ENCODE assay signal across 8 cellular contexts in genomic region chr19:54136086-54136863, GRCh38. TPM values are rescaled to one million over a fixed set of nuclear protein-coding genes. Genes with fewer than 3 reads are reported as not detected.
DNase-seq lines count a peak whose midpoint lies in the region; ATAC-seq and TF ChIP-seq lines count a peak whose summit lies in the region.

No MANE protein-coding gene starts in this region.

- H3K27me3 Mint-ChIP-seq in CD4-positive, alpha-beta memory T cell: no peaks in the 10 kb centered on the region

- peak in 1 of 5 donors; percentile 29 for DNase-seq in CD4-positive, alpha-beta memory T cell
- DNase-seq in adipocyte (ENCODE audit: low read depth): peak; percentile 43
- DNase-seq in kidney epithelial cell (ENCODE audit: low read depth): no peak
- DNase-seq in thyroid gland: peak in 1 of 2 donors; percentile 23
- DNase-seq in stimulated activated CD4-positive, alpha-beta T cell treated with anti-CD3 and anti-CD28 coated beads, Interleukin-4, amount 100 ng/mL, for 1 hour: no peak
- no peak for DNase-seq in stimulated activated naive CD4-positive, alpha-beta T cell (lab: John Stamatoyannopoulos, UW)
- no peak for DNase-seq in hippocampal formation (lab: John Stamatoyannopoulos, UW)

- no peak for TF ChIP-seq POLR2A in thyroid gland (IDR thresholded peaks at IDR 0.05)

- intact Hi-C loops in CD4-positive, alpha-beta memory T cell (cut with micrococcal nuclease): no loop called here
- intact Hi-C loops in thyroid gland (cut with DNase I): no loop called here

- POLR2A ChIA-PET in CD4-positive, alpha-beta memory T cell (lab: Charles Lee; ENCODE audit: partially characterized antibody): interaction anchor here (0.8 to 5.2 kb wide), 22 partner anchors 9 to 1271 kb away, joined by 3 to 131 read pairs (median 8); partner anchors contain the start of genes LENG1, LENG8, LENG9 and MBOAT7

- peaks cover 11% of the 10 kb centered on the region for H3K36me3 ChIP-seq in CD4-positive, alpha-beta memory T cell (ENCODE audit: insufficient read depth, low read length)
- peaks cover 7% of the 10 kb centered on the region for H3K36me3 ChIP-seq in adipocyte (ENCODE audit: control insufficient read depth, insufficient read depth, low read length, severe bottlenecking)
- H3K36me3 ChIP-seq in kidney epithelial cell (ENCODE audit: control insufficient read depth, insufficient read depth, low read length): no peaks in the 10 kb centered on the region
- H3K36me3 ChIP-seq in thyroid gland: peaks cover 5 to 9% of the 10 kb centered on the region in 2 donors

- no peak for TF ChIP-seq CTCF in kidney epithelial cell (IDR thresholded peaks at IDR 0.05; ENCODE audit: insufficient read depth, low read length, poor library complexity, severe bottlenecking)
- no peak for TF ChIP-seq CTCF in thyroid gland (IDR thresholded peaks at IDR 0.05)

- peak overlapping the region; percentile 16 for H3K27ac ChIP-seq in CD4-positive, alpha-beta memory T cell (ENCODE audit: low read depth, low read length)
- no peak overlapping the region for H3K27ac ChIP-seq in thyroid gland

- H3K4me1 ChIP-seq in CD4-positive, alpha-beta memory T cell (ENCODE audit: insufficient read depth, low read length): peaks cover 40% of the 10 kb centered on the region
- H3K4me1 ChIP-seq in adipocyte (ENCODE audit: control insufficient read depth, insufficient read depth, low read length): peaks cover 17% of the 10 kb centered on the region
- H3K4me1 ChIP-seq in thyroid gland: peaks cover 19 to 32% of the 10 kb centered on the region in 2 donors

- H3K27ac Mint-ChIP-seq in CD4-positive, alpha-beta memory T cell: peak overlapping the region; percentile 87 to 93 (median 92)

- ATAC-seq in HG02973 (IDR thresholded peaks at IDR 0.05; ENCODE audit: unreplicated experiment): peak; percentile 0

- H3K4me1 Mint-ChIP-seq in CD4-positive, alpha-beta memory T cell: peaks cover 22 to 51% (median 36%) of the 10 kb centered on the region in 4 donors

- peaks cover 0 to 20% of the 10 kb centered on the region in 2 donors for H3K36me3 Mint-ChIP-seq in CD4-positive, alpha-beta memory T cell

- H3K4me3 ChIP-seq in CD4-positive, alpha-beta memory T cell (ENCODE audit: low read length in 2 of 2): peak overlapping the region; percentile 72 to 87
- H3K4me3 ChIP-seq in adipocyte (ENCODE audit: low read length): peak overlapping the region; percentile 77
- peak overlapping the region; percentile 46 for H3K4me3 ChIP-seq in kidney epithelial cell (ENCODE audit: low read depth, low read length)
- peak overlapping the region in 2 of 3 donors; percentile 2 to 35 for H3K4me3 ChIP-seq in thyroid gland (replicated peaks in 1 of 3)

- peak overlapping the region; percentile 87 to 93 (median 90) for H3K4me3 Mint-ChIP-seq in CD4-positive, alpha-beta memory T cell

- no peaks in the 10 kb centered on the region for H3K9me3 Mint-ChIP-seq in CD4-positive, alpha-beta memory T cell

- no peaks in the 10 kb centered on the region for H3K27me3 ChIP-seq in CD4-positive, alpha-beta memory T cell (ENCODE audit: insufficient read depth, low read length)
- H3K27me3 ChIP-seq in adipocyte (replicated peaks; ENCODE audit: control insufficient read depth, insufficient read depth, low read length): peaks cover 2% of the 10 kb centered on the region
- no peaks in the 10 kb centered on the region for H3K27me3 ChIP-seq in kidney epithelial cell (ENCODE audit: control insufficient read depth, insufficient read depth, low read length)
- no peaks in the 10 kb centered on the region for H3K27me3 ChIP-seq in thyroid gland

- CTCF ChIA-PET in CD4-positive, alpha-beta memory T cell (lab: Charles Lee; ENCODE audit: partially characterized antibody): interaction anchor here (0.5 to 1.6 kb wide), 10 partner anchors 14 to 254 kb away, joined by 3 to 15 read pairs (median 5); partner anchors contain the start of genes LENG1, PRPF31 and TFPT

- 4 to 5% methylated on average over 28 to 30 of the region's 30 CpGs for WGBS in thyroid gland, 2 donors

- H3K9ac ChIP-seq in adipocyte (ENCODE audit: low read length): peak overlapping the region; percentile 42

- no peaks in the 10 kb centered on the region for H3K9me3 ChIP-seq in CD4-positive, alpha-beta memory T cell (ENCODE audit: control insufficient read depth in 1 of 2, low read length in 2 of 2)
- H3K9me3 ChIP-seq in adipocyte (ENCODE audit: control insufficient read depth, low read length) (no peaks in the 10 kb centered on the region), thyroid gland (no peaks in the 10 kb centered on the region)

RNA-seq across cellular contexts. Expression of gene CNOT3, which starts 1.3 kb away (rescaled TPM):
- total RNA-seq in CD4-positive, alpha-beta memory T cell: 10 to 100 TPM; 80.0 to 82.3 TPM
- polyA plus RNA-seq in CD4-positive, alpha-beta memory T cell: 10 to 100 TPM in 1 of 2 donors, 1 to 10 TPM in 1; 3.3 to 21.0 TPM
- total RNA-seq in kidney epithelial cell: 17.2 and 20.7 TPM in 2 replicates
- total RNA-seq in thyroid gland: 10 to 100 TPM; 22.4 to 30.3 (median 29.8) TPM

RNA-seq across cellular contexts. Expression of gene PRPF31, which starts 20.7 kb away (rescaled TPM):
- 10 to 100 TPM; 77.6 to 80.0 TPM for total RNA-seq in CD4-positive, alpha-beta memory T cell
- polyA plus RNA-seq in CD4-positive, alpha-beta memory T cell: 10 to 100 TPM; 73.0 to 79.0 TPM
- total RNA-seq in kidney epithelial cell (56.8 and 68.3 TPM in 2 replicates), thyroid gland (10 to 100 TPM; 53.6 to 66.7 (median 57.1) TPM)

RNA-seq across cellular contexts. Expression of gene TFPT, which starts 20.8 kb away (rescaled TPM):
- total RNA-seq in CD4-positive, alpha-beta memory T cell: 10 to 100 TPM; 17.2 to 19.0 TPM
- 10 to 100 TPM; 17.6 to 31.0 TPM for polyA plus RNA-seq in CD4-positive, alpha-beta memory T cell
- total RNA-seq in kidney epithelial cell (28.2 and 31.0 TPM in 2 replicates), thyroid gland (10 to 100 TPM in 3 of 4 donors, 1 to 10 TPM in 1; 7.7 to 17.9 (median 13.5) TPM)

RNA-seq across cellular contexts. Expression of gene LENG1, which starts 23.2 kb away (rescaled TPM):
- total RNA-seq in CD4-positive, alpha-beta memory T cell: 10 to 100 TPM; 19.6 to 22.7 TPM
- 10 to 100 TPM in 1 of 2 donors, 1 to 10 TPM in 1; 9.9 to 18.1 TPM for polyA plus RNA-seq in CD4-positive, alpha-beta memory T cell
- total RNA-seq in kidney epithelial cell (7.5 and 11.9 TPM in 2 replicates), thyroid gland (10 to 100 TPM in 1 of 4 donors, 1 to 10 TPM in 3; 6.3 to 14.5 (median 8.2) TPM)

RNA-seq across cellular contexts. Expression of gene NDUFA3, which starts 33.6 kb away (rescaled TPM):
- 100 to 1,000 TPM; 135 to 137 TPM for total RNA-seq in CD4-positive, alpha-beta memory T cell
- 100 to 1,000 TPM; 374 to 440 TPM for polyA plus RNA-seq in CD4-positive, alpha-beta memory T cell
- total RNA-seq in kidney epithelial cell: 31.8 and 39.4 TPM in 2 replicates
- total RNA-seq in thyroid gland: 100 to 1,000 TPM in 1 of 4 donors, 10 to 100 TPM in 3; 17.7 to 100 (median 52.7) TPM

Comparison
In these comparisons a context has a peak if more than half of its experiments do, and no peak if none do; other contexts are left out.
1. H3K4me3 ChIP-seq: peak in every context shown above with its lines; median percentile 80 in CD4-positive, alpha-beta memory T cell; 77 in adipocyte; 46 in kidney epithelial cell; 18 in thyroid gland.